ENCODE assay signal across 1 cellular context in genomic region chr2:233115121-233115520, GRCh38.
TF ChIP-seq lines count a peak whose summit lies in the region.

No MANE protein-coding gene starts in this region.

TF ChIP-seq in GM23338, 12 proteins besides CTCF, POLR2A, EP300 and RAD21 (continued from another document):
- TF ChIP-seq ZNF462 (CRISPR knock-in tag; IDR thresholded peaks at IDR 0.05) (no peak), CREB1 (CRISPR knock-in tag; IDR thresholded peaks at IDR 0.05; ENCODE audit: low read depth) (no peak), ZNF114 (CRISPR knock-in tag; IDR thresholded peaks at IDR 0.05) (no peak), EZH2phosphoT487 (IDR thresholded peaks at IDR 0.05; ENCODE audit: unreplicated experiment) (no peak), POLR2AphosphoS5 (IDR thresholded peaks at IDR 0.05; ENCODE audit: low read depth) (no peak), EZH2 (IDR thresholded peaks at IDR 0.05; ENCODE audit: low read depth, unreplicated experiment) (no peak), ZNF331 (CRISPR knock-in tag; IDR thresholded peaks at IDR 0.05; ENCODE audit: low read depth) (no peak), STAT1 (IDR thresholded peaks at IDR 0.05; ENCODE audit: unreplicated experiment) (no peak), NANOG (IDR thresholded peaks at IDR 0.05; ENCODE audit: borderline replicate concordance) (no peak)
- TF ChIP-seq, protein P1, sequence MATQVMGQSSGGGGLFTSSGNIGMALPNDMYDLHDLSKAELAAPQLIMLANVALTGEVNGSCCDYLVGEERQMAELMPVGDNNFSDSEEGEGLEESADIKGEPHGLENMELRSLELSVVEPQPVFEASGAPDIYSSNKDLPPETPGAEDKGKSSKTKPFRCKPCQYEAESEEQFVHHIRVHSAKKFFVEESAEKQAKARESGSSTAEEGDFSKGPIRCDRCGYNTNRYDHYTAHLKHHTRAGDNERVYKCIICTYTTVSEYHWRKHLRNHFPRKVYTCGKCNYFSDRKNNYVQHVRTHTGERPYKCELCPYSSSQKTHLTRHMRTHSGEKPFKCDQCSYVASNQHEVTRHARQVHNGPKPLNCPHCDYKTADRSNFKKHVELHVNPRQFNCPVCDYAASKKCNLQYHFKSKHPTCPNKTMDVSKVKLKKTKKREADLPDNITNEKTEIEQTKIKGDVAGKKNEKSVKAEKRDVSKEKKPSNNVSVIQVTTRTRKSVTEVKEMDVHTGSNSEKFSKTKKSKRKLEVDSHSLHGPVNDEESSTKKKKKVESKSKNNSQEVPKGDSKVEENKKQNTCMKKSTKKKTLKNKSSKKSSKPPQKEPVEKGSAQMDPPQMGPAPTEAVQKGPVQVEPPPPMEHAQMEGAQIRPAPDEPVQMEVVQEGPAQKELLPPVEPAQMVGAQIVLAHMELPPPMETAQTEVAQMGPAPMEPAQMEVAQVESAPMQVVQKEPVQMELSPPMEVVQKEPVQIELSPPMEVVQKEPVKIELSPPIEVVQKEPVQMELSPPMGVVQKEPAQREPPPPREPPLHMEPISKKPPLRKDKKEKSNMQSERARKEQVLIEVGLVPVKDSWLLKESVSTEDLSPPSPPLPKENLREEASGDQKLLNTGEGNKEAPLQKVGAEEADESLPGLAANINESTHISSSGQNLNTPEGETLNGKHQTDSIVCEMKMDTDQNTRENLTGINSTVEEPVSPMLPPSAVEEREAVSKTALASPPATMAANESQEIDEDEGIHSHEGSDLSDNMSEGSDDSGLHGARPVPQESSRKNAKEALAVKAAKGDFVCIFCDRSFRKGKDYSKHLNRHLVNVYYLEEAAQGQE (IDR thresholded peaks at IDR 0.05; ENCODE audit: unreplicated experiment) = no peak
- TF ChIP-seq, protein P2, sequence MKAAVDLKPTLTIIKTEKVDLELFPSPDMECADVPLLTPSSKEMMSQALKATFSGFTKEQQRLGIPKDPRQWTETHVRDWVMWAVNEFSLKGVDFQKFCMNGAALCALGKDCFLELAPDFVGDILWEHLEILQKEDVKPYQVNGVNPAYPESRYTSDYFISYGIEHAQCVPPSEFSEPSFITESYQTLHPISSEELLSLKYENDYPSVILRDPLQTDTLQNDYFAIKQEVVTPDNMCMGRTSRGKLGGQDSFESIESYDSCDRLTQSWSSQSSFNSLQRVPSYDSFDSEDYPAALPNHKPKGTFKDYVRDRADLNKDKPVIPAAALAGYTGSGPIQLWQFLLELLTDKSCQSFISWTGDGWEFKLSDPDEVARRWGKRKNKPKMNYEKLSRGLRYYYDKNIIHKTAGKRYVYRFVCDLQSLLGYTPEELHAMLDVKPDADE (IDR thresholded peaks at IDR 0.05) = no peak
